In genomic region chr17:19720210-19720475, GRCh38 we compare ENCODE assay signal across 17 cellular contexts. TPM values are rescaled to one million over a fixed set of nuclear protein-coding genes. Genes with fewer than 3 reads are reported as not detected.
DNase-seq lines count a peak whose midpoint lies in the region; ATAC-seq, FAIRE-seq and TF ChIP-seq lines count a peak whose summit lies in the region.
"Had no signal": no experiment of that assay in that cellular context is flagged by ENCODE, and none has a peak within 500 bp of the region (broad histone marks: within the 10 kb centered on the region; RNA-seq: fewer than 3 reads in every experiment).

No MANE protein-coding gene starts in this region.

- H3K36me3 ChIP-seq in GM23338 (ENCODE audit: insufficient read depth) (no peaks in the 10 kb centered on the region), Peyer's patch (no peaks in the 10 kb centered on the region), kidney (ENCODE audit: control insufficient read depth in 1 of 2, insufficient read depth in 2 of 2, low read length in 2 of 2) (no peaks in the 10 kb centered on the region), neuronal stem cell (replicated peaks in 1 of 2; ENCODE audit: control insufficient read depth in 2 of 2, insufficient read depth in 2 of 2, low read length in 2 of 2) (no peaks in the 10 kb centered on the region)

- no CpG with 5 or more reads among the region's 5 CpGs for WGBS in neuronal stem cell (ENCODE audit: extremely low coverage in 2 of 2, insufficient read length in 2 of 2, insufficient replicate concordance in 1 of 2), 2 donors

- H3K36me3 Mint-ChIP-seq in GM23338 (ENCODE audit: low read depth) (no peaks in the 10 kb centered on the region; the same call in 2 of the 3 replicates), WTC11 (no peaks in the 10 kb centered on the region; the same call in 1 of the 2 replicates)

- intact Hi-C loops in kidney (cut with DNase I) = no loop called here

- H3K14ac ChIP-seq in neuronal stem cell (ENCODE audit: low read length) = peak overlapping the region; percentile 95

- no peak for FAIRE-seq in kidney (lab: Jason Lieb, UNC)
- FAIRE-seq in GM12891 (lab: Jason Lieb, UNC) = no peak
- FAIRE-seq: GM12878 had no signal

- ATAC-seq in GM23338 = no peak
- ATAC-seq in HG03342 (IDR thresholded peaks at IDR 0.05; ENCODE audit: unreplicated experiment) = no peak
- ATAC-seq in WTC11 = no peak
- ATAC-seq in HG03457 (IDR thresholded peaks at IDR 0.05; ENCODE audit: unreplicated experiment) = no peak

- peak overlapping the region; percentile 53 for H4K8ac ChIP-seq in neuronal stem cell (ENCODE audit: low read depth, low read length)

- H3K23ac ChIP-seq in neuronal stem cell (ENCODE audit: low read depth, low read length, poor library complexity) = peak overlapping the region; percentile 61

- H2BK12ac ChIP-seq in neuronal stem cell (ENCODE audit: low read length) = peak overlapping the region; percentile 61

- H3K4ac ChIP-seq in neuronal stem cell (ENCODE audit: low read length) = no peak overlapping the region

- no peaks in the 10 kb centered on the region for H3K4me1 ChIP-seq in GM23338 (ENCODE audit: insufficient read depth)
- H3K4me1 ChIP-seq in Peyer's patch = peaks cover 0 to 40% (median 6%) of the 10 kb centered on the region in 4 donors
- peaks cover 37 to 48% of the 10 kb centered on the region in 2 donors for H3K4me1 ChIP-seq in kidney (ENCODE audit: control insufficient read depth in 1 of 2, insufficient read depth in 1 of 2, low read depth in 1 of 2, low read length in 2 of 2)
- H3K4me1 ChIP-seq in neuronal stem cell (ENCODE audit: control insufficient read depth in 2 of 2, insufficient read depth in 1 of 2, low read depth in 1 of 2, low read length in 2 of 2) = peaks cover 3 to 33% of the 10 kb centered on the region in 2 donors

- H3F3A ChIP-seq in GM23338 (replicated peaks; ENCODE audit: low read depth) = no peaks in the 10 kb centered on the region

- no peak overlapping the region for H2BK15ac ChIP-seq in neuronal stem cell (ENCODE audit: low read length)

- CTCF ChIA-PET in WTC11 (lab: Charles Lee) = interaction anchor here (2.0 kb wide), 1 partner anchor 42 kb away, joined by 9 read pairs; no protein-coding TSS in a partner anchor

- H3K27ac ChIP-seq in GM23338 (ENCODE audit: low read depth) (no peak overlapping the region), Peyer's patch (peak overlapping the region in 3 of 4 donors; percentile 46 to 85 (median 75)), kidney (ENCODE audit: low read depth in 2 of 2, low read length in 2 of 2) (peak overlapping the region; percentile 72 to 73), neuronal stem cell (replicated peaks; ENCODE audit: low read length) (no peak overlapping the region)

- H3K4me2 ChIP-seq in GM23338 (no peak overlapping the region), neuronal stem cell (ENCODE audit: insufficient read depth, low read length, poor library complexity, severe bottlenecking) (no peak overlapping the region)

- DNase-seq in GM23338 (ENCODE audit: low spot score) (no peak), Peyer's patch (no peak), kidney (peak; percentile 39), neuronal stem cell (ENCODE audit: low spot score) (no peak), WTC11 (ENCODE audit: low spot score) (no peak), GM12891 (ENCODE audit: insufficient read length, low spot score) (no peak)
- DNase-seq: C1 segment of cervical spinal cord, DMS 273 treated with DMSO at 0.1 percent for 48 hours, GDM1, NCI-H1048, NCI-H2081 had no signal

- POLR2A ChIA-PET in WTC11 (lab: Charles Lee) = no interaction called here

- peaks cover 2% of the 10 kb centered on the region; the same call in 2 of the 3 replicates for H3K4me1 Mint-ChIP-seq in GM23338
- no peaks in the 10 kb centered on the region for H3K4me1 Mint-ChIP-seq in WTC11

- no peaks in the 10 kb centered on the region for H3K9me2 ChIP-seq in GM23338 (ENCODE audit: insufficient read depth)

- no peak overlapping the region for H4K91ac ChIP-seq in neuronal stem cell (ENCODE audit: low read depth, low read length, poor library complexity)

- peak overlapping the region; percentile 42 for H2BK120ac ChIP-seq in neuronal stem cell (ENCODE audit: low read depth, low read length)

- H2AFZ ChIP-seq in GM23338 (no peak overlapping the region), neuronal stem cell (ENCODE audit: low read length) (no peak overlapping the region)

- H3K27me3 ChIP-seq in GM23338 (ENCODE audit: insufficient read depth) (no peaks in the 10 kb centered on the region), Peyer's patch (no peaks in the 10 kb centered on the region), neuronal stem cell (ENCODE audit: control insufficient read depth in 3 of 3, insufficient read depth in 3 of 3, low read depth in 1 of 3, low read length in 3 of 3) (peaks cover 0 to 20% (median 0%) of the 10 kb centered on the region in 3 experiments)

- H3K9me3 Mint-ChIP-seq in GM23338 = no peaks in the 10 kb centered on the region; the same call in 2 of the 3 replicates
- H3K9me3 Mint-ChIP-seq in WTC11 = no peaks in the 10 kb centered on the region

- no peaks in the 10 kb centered on the region for H3K79me2 ChIP-seq in GM23338 (replicated peaks; ENCODE audit: insufficient read depth)

- H3K18ac ChIP-seq in neuronal stem cell (ENCODE audit: low read length) = peak overlapping the region; percentile 36

- peak overlapping the region; percentile 16; the same call in 1 of the 2 replicates for H3K27ac Mint-ChIP-seq in GM23338
- H3K27ac Mint-ChIP-seq in WTC11 = no peak overlapping the region

- H3K4me3 ChIP-seq in GM23338 (no peak overlapping the region), Peyer's patch (no peak overlapping the region), kidney (ENCODE audit: low read length in 2 of 2) (no peak overlapping the region), neuronal stem cell (ENCODE audit: low read length in 2 of 2) (no peak overlapping the region)
- H3K4me3 ChIP-seq: GM12878 had no signal

- TF ChIP-seq POLR2A in Peyer's patch (IDR thresholded peaks at IDR 0.05) (no peak), GM12891 (IDR thresholded peaks at IDR 0.05; ENCODE audit: low read depth, low read length) (no peak)

- H3K9me3 ChIP-seq in Peyer's patch (no peaks in the 10 kb centered on the region), kidney (ENCODE audit: control insufficient read depth in 1 of 2, low read length in 2 of 2) (no peaks in the 10 kb centered on the region), neuronal stem cell (replicated peaks in 1 of 2; ENCODE audit: control insufficient read depth in 2 of 2, insufficient read depth in 1 of 2, low read depth in 1 of 2, low read length in 2 of 2) (no peaks in the 10 kb centered on the region)

- no peak overlapping the region for H3K4me3 Mint-ChIP-seq in GM23338
- H3K4me3 Mint-ChIP-seq in WTC11 = no peak overlapping the region

- no peak overlapping the region for H3K9ac ChIP-seq in kidney (ENCODE audit: low read length in 2 of 2)
- H3K9ac ChIP-seq in neuronal stem cell (ENCODE audit: low read depth, low read length, poor library complexity) = no peak overlapping the region

- H2AK5ac ChIP-seq in neuronal stem cell (ENCODE audit: low read depth, low read length) = peak overlapping the region; percentile 60

- H3K79me1 ChIP-seq in neuronal stem cell (ENCODE audit: low read depth, low read length) = peaks cover 2% of the 10 kb centered on the region

- H2BK5ac ChIP-seq in neuronal stem cell (ENCODE audit: low read length) = peak overlapping the region; percentile 62

- H3K27me3 Mint-ChIP-seq in GM23338 (ENCODE audit: insufficient read depth, low read depth, poor library complexity) (peaks cover 7% of the 10 kb centered on the region), WTC11 (ENCODE audit: low read depth) (no peaks in the 10 kb centered on the region; the same call in 1 of the 2 replicates)

- TF ChIP-seq CTCF in GM23338 (conservative IDR thresholded peaks at IDR 0.05; ENCODE audit: low read depth in 2 of 2) = no peak
- TF ChIP-seq CTCF in Peyer's patch (IDR thresholded peaks at IDR 0.05) = no peak
- TF ChIP-seq CTCF in kidney (IDR thresholded peaks at IDR 0.05; ENCODE audit: borderline replicate concordance, extremely low read depth, insufficient read depth) = no peak
- no peak for TF ChIP-seq CTCF in WTC11 (IDR thresholded peaks at IDR 0.05)

- no peaks in the 10 kb centered on the region for H4K20me1 ChIP-seq in GM23338 (replicated peaks; ENCODE audit: insufficient read depth)

TF ChIP-seq in GM23338, 12 proteins besides CTCF, POLR2A, EP300 and RAD21 (continues in another document):
- TF ChIP-seq EZH2phosphoT487 (IDR thresholded peaks at IDR 0.05; ENCODE audit: unreplicated experiment) (no peak), ZNF331 (CRISPR knock-in tag; IDR thresholded peaks at IDR 0.05; ENCODE audit: low read depth) (no peak)

TF ChIP-seq in GM12891, 5 proteins besides CTCF, POLR2A, EP300 and RAD21:
- no peak for TF ChIP-seq TAF1 (IDR thresholded peaks at IDR 0.05; ENCODE audit: low read depth, low read length)
- no peak for TF ChIP-seq POLR2AphosphoS5 (IDR thresholded peaks at IDR 0.05; ENCODE audit: low read depth, low read length)
- no peak for TF ChIP-seq PAX5 (IDR thresholded peaks at IDR 0.05; ENCODE audit: insufficient read depth, low read length, severe bottlenecking)
- no peak for TF ChIP-seq SPI1 (IDR thresholded peaks at IDR 0.05; ENCODE audit: low read depth, low read length)
- no peak for TF ChIP-seq POU2F2 (IDR thresholded peaks at IDR 0.05; ENCODE audit: low read depth, low read length)

RNA-seq across cellular contexts. Expression of gene SLC47A2, which starts 3.8 kb away (rescaled TPM):
- total RNA-seq in GM23338 (2014; rRNA removed; shearing (Covaris generic)) = not detected in 2 replicates
- polyA plus RNA-seq in GM23338 (2016; fragmentation: Nextera tagmentation; extraction: Ambion mirVana) = 0.19 TPM in 1 of 2 replicates, not detected in the other
- total RNA-seq in Peyer's patch = 1 to 10 TPM in 3 of 4 donors, not detected in 1; 3.9 to 6.8 (median 6.3) TPM
- 46.3 TPM for total RNA-seq in kidney
- 61.5 TPM for polyA plus RNA-seq in kidney (ENCODE audit: insufficient read depth, low read depth, low replicate concordance)
- 0.14 TPM for polyA plus RNA-seq in neuronal stem cell (2013, experiment 1 of 2)
- 0.12 TPM for polyA plus RNA-seq in neuronal stem cell (2013, experiment 2 of 2)
- not detected in 3 replicates for total RNA-seq in WTC11 (2021)
- polyA plus RNA-seq in GM12891 (2012; ENCODE audit: low read depth, missing spikeins) = not detected
- total RNA-seq: A673, GM12878, H7, RPMI7951 had no signal
- polyA plus RNA-seq: GM12878 had no signal

RNA-seq across cellular contexts. Expression of gene ALDH3A1, which starts 28.0 kb away (rescaled TPM):
- 0.17 and 1.0 TPM in 2 replicates for total RNA-seq in GM23338 (2014; rRNA removed; shearing (Covaris generic))
- polyA plus RNA-seq in GM23338 (2016; fragmentation: Nextera tagmentation; extraction: Ambion mirVana) (0.21 and 0.23 TPM in 2 replicates), kidney (ENCODE audit: insufficient read depth, low read depth, low replicate concordance) (0.75 TPM)
- total RNA-seq in Peyer's patch (10 to 100 TPM in 1 of 4 donors, 1 to 10 TPM in 3; 1.7 to 23.1 (median 3.2) TPM), kidney (1.4 TPM), WTC11 (2021) (0.35 to 1.1 TPM (median 0.53 TPM) in 3 replicates)
- 0.17 TPM for polyA plus RNA-seq in neuronal stem cell (2013, experiment 1 of 2)
- polyA plus RNA-seq in neuronal stem cell (2013, experiment 2 of 2) = 0.40 TPM
- polyA plus RNA-seq in GM12891 (2012; ENCODE audit: low read depth, missing spikeins) = 1.1 TPM
- total RNA-seq: A673, GM12878, RPMI7951 had no signal

Comparison
In these comparisons a context has a peak if more than half of its experiments do, and no peak if none do; other contexts are left out.
1. H3K27ac ChIP-seq: peak in Peyer's patch (3 of 4) and kidney (2 of 2); none in GM23338 (single experiment) and neuronal stem cell (single experiment).